In genomic region chrX:25300994-25301393, GRCh38 we compare ENCODE assay signal across 29 cellular contexts.
"Had no signal": no experiment of that assay in that cellular context is flagged by ENCODE, and none has a peak within 500 bp of the region (broad histone marks: within the 10 kb centered on the region; RNA-seq: fewer than 3 reads in every experiment).

No MANE protein-coding gene starts in this region.

- H3K27me3 ChIP-seq: cardiac muscle cell, MG63, SJSA1 had no signal

- H3K9me3 ChIP-seq: MG63, SJSA1, SK-N-SH had no signal

- H3K4me1 ChIP-seq: SJSA1 had no signal

- ATAC-seq: activated CD4-positive, alpha-beta T cell treated with anti-CD3 and anti-CD28 coated beads for 36 hours; activated CD4-positive, CD25-positive, alpha-beta regulatory T cell treated with anti-CD3 and anti-CD28 coated beads, Interleukin-2, amount 50 U/mL, for 24 hours; activated CD8-positive, alpha-beta T cell treated with anti-CD3 and anti-CD28 coated beads, Interleukin-2, amount 10 ng/mL, durations not matched to agents 7 days and 5 days; activated naive CD8-positive, alpha-beta T cell treated with anti-CD3 and anti-CD28 coated beads, Interleukin-2, amount 50 U/mL, for 24 hours; Panc1; WTC11 had no signal

- H3K36me3 ChIP-seq: cardiac muscle cell, MG63, SJSA1 had no signal

- H3K4me3 ChIP-seq: cardiac muscle cell, MG63, SJSA1 had no signal

- DNase-seq: activated CD4-positive, alpha-beta T cell treated with anti-CD3 and anti-CD28 coated beads for 36 hours; activated CD4-positive, alpha-beta T cell treated with anti-CD3 and anti-CD28 coated beads, Interleukin-2, amount 10 ng/mL, durations not matched to agents 7 days and 5 days; activated CD4-positive, alpha-beta T cell treated with anti-CD3 and anti-CD28 coated beads, Interleukin-2, amount 50 U/mL, for 48 hours; activated CD8-positive, alpha-beta T cell treated with anti-CD3 and anti-CD28 coated beads, Interleukin-2, amount 10 ng/mL, durations not matched to agents 7 days and 5 days; activated effector memory CD4-positive, alpha-beta T cell treated with Interleukin-2 at 50 U/mL for 16 hours; activated naive CD4-positive, alpha-beta T cell treated with anti-CD3 and anti-CD28 coated beads, Interleukin-2, amount 10 ng/mL, durations not matched to agents 7 days and 5 days; activated naive CD8-positive, alpha-beta T cell treated with anti-CD3 and anti-CD28 coated beads, Interleukin-2, amount 50 U/mL, for 24 hours; activated T-cell treated with anti-CD3 and anti-CD28 coated beads for 4 hours; activated T-cell treated with anti-CD3 and anti-CD28 coated beads, Interleukin-2, amount 50 U/mL, for 48 hours; anterior cingulate cortex; Kasumi-1; KG1; MG63; NCI-H1048; NCI-H1105 treated with DMSO at 0.1 percent for 48 hours; NCI-H1436; NCI-H1694; NCI-H1930; NCI-H2081 treated with DMSO at 0.1 percent for 48 hours; NCI-H345; NCI-H524 treated with DMSO at 0.1 percent for 48 hours; RPMI8226; SHP77 treated with DMSO at 0.1 percent for 48 hours; SK-N-SH had no signal
